Comparison of ENCODE assay signal across 8 cellular contexts in the genomic region with DNA sequence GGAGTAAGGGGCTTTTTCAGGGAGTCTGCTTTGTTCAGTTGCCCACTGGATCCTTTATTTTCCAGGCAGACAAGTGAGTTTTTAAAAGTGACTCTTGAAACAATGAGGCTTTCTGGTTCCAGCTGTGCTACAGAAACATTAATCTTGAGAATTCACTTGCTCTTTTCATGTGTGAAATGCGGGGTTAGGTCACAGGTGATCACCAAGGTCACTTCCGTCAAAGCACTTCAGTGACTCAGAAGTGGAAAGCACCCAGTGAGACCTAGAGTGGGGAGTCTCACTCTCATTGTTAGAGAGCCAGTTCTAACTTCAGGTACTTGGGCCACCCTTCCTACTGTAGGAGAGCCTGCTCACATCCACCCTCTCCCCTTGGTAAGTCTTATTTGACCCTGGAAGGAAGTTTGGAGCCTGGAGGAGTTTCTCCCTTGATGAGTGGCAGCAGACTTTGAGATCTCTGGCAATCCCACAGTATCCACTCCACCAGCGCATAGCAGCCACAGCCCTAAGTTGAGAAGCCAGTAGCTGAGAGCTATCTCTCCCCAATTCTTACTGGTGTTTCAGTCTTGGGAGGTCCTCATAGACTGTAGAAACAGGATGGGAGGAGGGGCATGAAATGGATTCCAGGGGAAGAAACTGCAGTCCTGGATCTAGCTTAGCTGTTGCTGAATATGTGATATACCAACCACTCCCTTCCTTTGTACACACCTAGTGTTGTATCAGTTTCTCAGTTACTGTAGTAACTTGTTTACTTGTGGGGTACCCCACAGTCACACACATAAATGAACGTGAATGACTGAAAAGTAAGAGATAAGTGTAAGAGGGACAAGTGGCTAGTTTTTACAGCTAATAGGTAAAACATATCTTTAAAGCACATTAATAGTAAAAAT.
DNase-seq lines count a peak whose midpoint lies in the region; ATAC-seq, FAIRE-seq and TF ChIP-seq lines count a peak whose summit lies in the region.

No MANE protein-coding gene starts in this region.

- DNase-seq in RWPE2 (ENCODE audit: low spot score) (no peak), left kidney (ENCODE audit: low read depth, low spot score) (peak; percentile 37), urothelium cell line (ENCODE audit: low spot score) (no peak), GOT3 (lab: John Stamatoyannopoulos, UW) (no peak), activated gamma-delta T cell (lab: John Stamatoyannopoulos, UW) (no peak), NCI-H146 treated with DMSO at 0.1 percent for 48 hours (lab: John Stamatoyannopoulos, UW; ENCODE audit: unreplicated experiment) (no peak)

- FAIRE-seq in urothelium cell line (lab: Jason Lieb, UNC): no peak

- peaks cover 10% of the 10 kb centered on the region; the same call in 1 of the 2 replicates for H3K36me3 ChIP-seq in RWPE2 (ENCODE audit: low read depth)

- H3K4me3 ChIP-seq in RWPE2 (ENCODE audit: severe bottlenecking): peak overlapping the region; percentile 60

- ATAC-seq in GM18858 (IDR thresholded peaks at IDR 0.05; ENCODE audit: unreplicated experiment): peak; percentile 95
- peak; percentile 95 for ATAC-seq in HG02759 (IDR thresholded peaks at IDR 0.05; ENCODE audit: unreplicated experiment)
- ATAC-seq in RWPE2 (ENCODE audit: low read depth): peak; percentile 20; the same call in 2 of the 3 replicates

- TF ChIP-seq CTCF in RWPE2 (IDR thresholded peaks at IDR 0.05; ENCODE audit: poor library complexity, severe bottlenecking): no peak

- no peaks in the 10 kb centered on the region for H3K27me3 ChIP-seq in RWPE2 (ENCODE audit: insufficient read depth, poor library complexity, severe bottlenecking)

- peak overlapping the region; percentile 90 for H3K27ac ChIP-seq in RWPE2 (ENCODE audit: poor library complexity, severe bottlenecking)

- peaks cover 47% of the 10 kb centered on the region for H3K4me1 ChIP-seq in RWPE2 (ENCODE audit: insufficient read depth, poor library complexity, severe bottlenecking)

- no peaks in the 10 kb centered on the region for H3K9me3 ChIP-seq in RWPE2 (ENCODE audit: severe bottlenecking)

Comparison
In these comparisons a context has a peak if more than half of its experiments do, and no peak if none do; other contexts are left out.
1. ATAC-seq: peak in every context shown above with its lines; median percentile 95 in GM18858; 95 in HG02759; 20 in RWPE2.